1 cellular context compared by ENCODE assay signal in genomic region chr6:27478141-27478705, GRCh38.
TF ChIP-seq lines count a peak whose summit lies in the region.

No MANE protein-coding gene starts in this region.

TF ChIP-seq in HEK293, 187 proteins besides CTCF, POLR2A, EP300 and RAD21 (continued from another document):
- TF ChIP-seq ZNF280D (tag by site-specific recombination; IDR thresholded peaks at IDR 0.05) (0 out of 2 replicates have a peak, but pooled peaks have one; percentile 19), PRDM6 (tag by site-specific recombination; IDR thresholded peaks at IDR 0.05) (0 out of 2 replicates have a peak, but pooled peaks have one; percentile 8), ZNF76 (tag by site-specific recombination; IDR thresholded peaks at IDR 0.05; ENCODE audit: borderline replicate concordance, low read depth) (no peak), KLF16 (tag by site-specific recombination; IDR thresholded peaks at IDR 0.05) (no peak), ZBTB48 (tag by site-specific recombination; IDR thresholded peaks at IDR 0.05) (peak; percentile 87)
TF ChIP-seq in HEK293: peak in this region for 4.
